1 cellular context compared by ENCODE assay signal in the genomic region with DNA sequence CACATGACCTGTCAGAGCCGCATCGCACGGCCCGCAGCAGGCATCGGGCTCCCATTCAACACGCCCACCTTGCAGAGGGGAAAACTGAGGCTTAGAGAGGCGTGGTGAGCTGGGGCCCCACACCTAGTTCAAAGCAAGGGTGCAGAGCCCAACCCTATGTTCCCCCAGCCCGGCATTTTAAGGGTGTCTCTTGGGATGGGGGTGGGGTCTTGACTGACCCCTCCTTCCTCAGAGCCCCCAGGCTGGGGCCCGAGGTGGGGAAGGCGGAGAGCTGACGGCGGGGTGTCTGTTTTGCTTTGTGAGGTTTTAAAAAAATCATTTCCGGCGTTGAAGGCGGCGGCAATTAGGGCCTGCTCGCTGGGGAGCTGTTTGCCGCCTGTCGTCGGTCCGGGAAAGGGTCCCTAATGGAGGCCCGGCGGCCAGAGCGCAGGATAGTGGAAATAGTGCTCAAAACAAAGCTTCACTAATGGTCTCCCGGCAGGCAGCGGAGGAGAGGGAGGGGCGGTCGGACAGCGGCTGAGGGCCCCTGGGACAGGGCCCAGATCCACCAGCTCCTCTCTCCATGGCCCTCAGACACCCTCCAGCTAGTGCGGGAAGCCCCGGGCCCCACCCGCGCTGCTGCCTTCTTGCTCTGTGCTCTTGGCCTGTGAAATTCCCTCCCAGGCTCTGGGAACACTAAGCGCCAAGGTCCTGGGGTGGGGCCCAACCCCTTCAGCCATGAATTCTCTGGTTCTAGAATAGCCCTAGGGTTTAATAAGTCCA.
TF ChIP-seq lines count a peak whose summit lies in the region.

No MANE protein-coding gene starts in this region.

TF ChIP-seq in GM23338, 12 proteins besides CTCF, POLR2A, EP300 and RAD21:
- TF ChIP-seq, protein P1, sequence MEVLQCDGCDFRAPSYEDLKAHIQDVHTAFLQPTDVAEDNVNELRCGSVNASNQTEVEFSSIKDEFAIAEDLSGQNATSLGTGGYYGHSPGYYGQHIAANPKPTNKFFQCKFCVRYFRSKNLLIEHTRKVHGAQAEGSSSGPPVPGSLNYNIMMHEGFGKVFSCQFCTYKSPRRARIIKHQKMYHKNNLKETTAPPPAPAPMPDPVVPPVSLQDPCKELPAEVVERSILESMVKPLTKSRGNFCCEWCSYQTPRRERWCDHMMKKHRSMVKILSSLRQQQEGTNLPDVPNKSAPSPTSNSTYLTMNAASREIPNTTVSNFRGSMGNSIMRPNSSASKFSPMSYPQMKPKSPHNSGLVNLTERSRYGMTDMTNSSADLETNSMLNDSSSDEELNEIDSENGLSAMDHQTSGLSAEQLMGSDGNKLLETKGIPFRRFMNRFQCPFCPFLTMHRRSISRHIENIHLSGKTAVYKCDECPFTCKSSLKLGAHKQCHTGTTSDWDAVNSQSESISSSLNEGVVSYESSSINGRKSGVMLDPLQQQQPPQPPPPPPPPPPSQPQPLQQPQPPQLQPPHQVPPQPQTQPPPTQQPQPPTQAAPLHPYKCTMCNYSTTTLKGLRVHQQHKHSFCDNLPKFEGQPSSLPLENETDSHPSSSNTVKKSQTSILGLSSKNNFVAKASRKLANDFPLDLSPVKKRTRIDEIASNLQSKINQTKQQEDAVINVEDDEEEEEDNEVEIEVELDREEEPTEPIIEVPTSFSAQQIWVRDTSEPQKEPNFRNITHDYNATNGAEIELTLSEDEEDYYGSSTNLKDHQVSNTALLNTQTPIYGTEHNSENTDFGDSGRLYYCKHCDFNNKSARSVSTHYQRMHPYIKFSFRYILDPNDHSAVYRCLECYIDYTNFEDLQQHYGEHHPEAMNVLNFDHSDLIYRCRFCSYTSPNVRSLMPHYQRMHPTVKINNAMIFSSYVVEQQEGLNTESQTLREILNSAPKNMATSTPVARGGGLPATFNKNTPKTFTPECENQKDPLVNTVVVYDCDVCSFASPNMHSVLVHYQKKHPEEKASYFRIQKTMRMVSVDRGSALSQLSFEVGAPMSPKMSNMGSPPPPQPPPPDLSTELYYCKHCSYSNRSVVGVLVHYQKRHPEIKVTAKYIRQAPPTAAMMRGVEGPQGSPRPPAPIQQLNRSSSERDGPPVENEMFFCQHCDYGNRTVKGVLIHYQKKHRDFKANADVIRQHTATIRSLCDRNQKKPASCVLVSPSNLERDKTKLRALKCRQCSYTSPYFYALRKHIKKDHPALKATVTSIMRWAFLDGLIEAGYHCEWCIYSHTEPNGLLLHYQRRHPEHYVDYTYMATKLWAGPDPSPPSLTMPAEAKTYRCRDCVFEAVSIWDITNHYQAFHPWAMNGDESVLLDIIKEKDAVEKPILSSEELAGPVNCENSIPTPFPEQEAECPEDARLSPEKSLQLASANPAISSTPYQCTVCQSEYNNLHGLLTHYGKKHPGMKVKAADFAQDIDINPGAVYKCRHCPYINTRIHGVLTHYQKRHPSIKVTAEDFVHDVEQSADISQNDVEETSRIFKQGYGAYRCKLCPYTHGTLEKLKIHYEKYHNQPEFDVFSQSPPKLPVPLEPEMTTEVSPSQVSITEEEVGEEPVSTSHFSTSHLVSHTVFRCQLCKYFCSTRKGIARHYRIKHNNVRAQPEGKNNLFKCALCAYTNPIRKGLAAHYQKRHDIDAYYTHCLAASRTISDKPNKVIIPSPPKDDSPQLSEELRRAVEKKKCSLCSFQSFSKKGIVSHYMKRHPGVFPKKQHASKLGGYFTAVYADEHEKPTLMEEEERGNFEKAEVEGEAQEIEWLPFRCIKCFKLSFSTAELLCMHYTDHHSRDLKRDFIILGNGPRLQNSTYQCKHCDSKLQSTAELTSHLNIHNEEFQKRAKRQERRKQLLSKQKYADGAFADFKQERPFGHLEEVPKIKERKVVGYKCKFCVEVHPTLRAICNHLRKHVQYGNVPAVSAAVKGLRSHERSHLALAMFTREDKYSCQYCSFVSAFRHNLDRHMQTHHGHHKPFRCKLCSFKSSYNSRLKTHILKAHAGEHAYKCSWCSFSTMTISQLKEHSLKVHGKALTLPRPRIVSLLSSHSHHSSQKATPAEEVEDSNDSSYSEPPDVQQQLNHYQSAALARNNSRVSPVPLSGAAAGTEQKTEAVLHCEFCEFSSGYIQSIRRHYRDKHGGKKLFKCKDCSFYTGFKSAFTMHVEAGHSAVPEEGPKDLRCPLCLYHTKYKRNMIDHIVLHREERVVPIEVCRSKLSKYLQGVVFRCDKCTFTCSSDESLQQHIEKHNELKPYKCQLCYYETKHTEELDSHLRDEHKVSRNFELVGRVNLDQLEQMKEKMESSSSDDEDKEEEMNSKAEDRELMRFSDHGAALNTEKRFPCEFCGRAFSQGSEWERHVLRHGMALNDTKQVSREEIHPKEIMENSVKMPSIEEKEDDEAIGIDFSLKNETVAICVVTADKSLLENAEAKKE (CRISPR knock-in tag; IDR thresholded peaks at IDR 0.05): no peak
- TF ChIP-seq, protein P2, sequence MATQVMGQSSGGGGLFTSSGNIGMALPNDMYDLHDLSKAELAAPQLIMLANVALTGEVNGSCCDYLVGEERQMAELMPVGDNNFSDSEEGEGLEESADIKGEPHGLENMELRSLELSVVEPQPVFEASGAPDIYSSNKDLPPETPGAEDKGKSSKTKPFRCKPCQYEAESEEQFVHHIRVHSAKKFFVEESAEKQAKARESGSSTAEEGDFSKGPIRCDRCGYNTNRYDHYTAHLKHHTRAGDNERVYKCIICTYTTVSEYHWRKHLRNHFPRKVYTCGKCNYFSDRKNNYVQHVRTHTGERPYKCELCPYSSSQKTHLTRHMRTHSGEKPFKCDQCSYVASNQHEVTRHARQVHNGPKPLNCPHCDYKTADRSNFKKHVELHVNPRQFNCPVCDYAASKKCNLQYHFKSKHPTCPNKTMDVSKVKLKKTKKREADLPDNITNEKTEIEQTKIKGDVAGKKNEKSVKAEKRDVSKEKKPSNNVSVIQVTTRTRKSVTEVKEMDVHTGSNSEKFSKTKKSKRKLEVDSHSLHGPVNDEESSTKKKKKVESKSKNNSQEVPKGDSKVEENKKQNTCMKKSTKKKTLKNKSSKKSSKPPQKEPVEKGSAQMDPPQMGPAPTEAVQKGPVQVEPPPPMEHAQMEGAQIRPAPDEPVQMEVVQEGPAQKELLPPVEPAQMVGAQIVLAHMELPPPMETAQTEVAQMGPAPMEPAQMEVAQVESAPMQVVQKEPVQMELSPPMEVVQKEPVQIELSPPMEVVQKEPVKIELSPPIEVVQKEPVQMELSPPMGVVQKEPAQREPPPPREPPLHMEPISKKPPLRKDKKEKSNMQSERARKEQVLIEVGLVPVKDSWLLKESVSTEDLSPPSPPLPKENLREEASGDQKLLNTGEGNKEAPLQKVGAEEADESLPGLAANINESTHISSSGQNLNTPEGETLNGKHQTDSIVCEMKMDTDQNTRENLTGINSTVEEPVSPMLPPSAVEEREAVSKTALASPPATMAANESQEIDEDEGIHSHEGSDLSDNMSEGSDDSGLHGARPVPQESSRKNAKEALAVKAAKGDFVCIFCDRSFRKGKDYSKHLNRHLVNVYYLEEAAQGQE (IDR thresholded peaks at IDR 0.05; ENCODE audit: unreplicated experiment): no peak
- TF ChIP-seq ETS1 (IDR thresholded peaks at IDR 0.05): no peak
- TF ChIP-seq JUNB (IDR thresholded peaks at IDR 0.05; ENCODE audit: unreplicated experiment): no peak
- TF ChIP-seq EZH2 (IDR thresholded peaks at IDR 0.05; ENCODE audit: low read depth, unreplicated experiment): no peak
- no peak for TF ChIP-seq STAT1 (IDR thresholded peaks at IDR 0.05; ENCODE audit: unreplicated experiment)
- no peak for TF ChIP-seq ZNF114 (CRISPR knock-in tag; IDR thresholded peaks at IDR 0.05)
- TF ChIP-seq POLR2AphosphoS5 (IDR thresholded peaks at IDR 0.05; ENCODE audit: low read depth): no peak
- TF ChIP-seq CREB1 (CRISPR knock-in tag; IDR thresholded peaks at IDR 0.05; ENCODE audit: low read depth): no peak
- no peak for TF ChIP-seq ZNF331 (CRISPR knock-in tag; IDR thresholded peaks at IDR 0.05; ENCODE audit: low read depth)
